Comparison of ENCODE assay signal across 38 cellular contexts in genomic region chr3:34235096-34235495, GRCh38.
"Had no signal": no experiment of that assay in that cellular context is flagged by ENCODE, and none has a peak within 500 bp of the region (broad histone marks: within the 10 kb centered on the region; RNA-seq: fewer than 3 reads in every experiment).

No MANE protein-coding gene starts in this region.

- H3K4me3 ChIP-seq: adrenal gland, ascending aorta, body of pancreas, breast epithelium, cardiac muscle cell had no signal

- H3K27ac ChIP-seq: adrenal gland, ascending aorta, body of pancreas, brain microvascular endothelial cell, breast epithelium, cardiac muscle cell had no signal

- H3K9me3 Mint-ChIP-seq: activated naive CD4-positive, alpha-beta T cell treated with anti-CD3 and anti-CD28 coated beads for 36 hours; activated naive CD4-positive, alpha-beta T cell treated with anti-CD3 and anti-CD28 coated beads, Interleukin-2, amount 10 ng/mL, durations not matched to agents 7 days and 5 days; activated naive CD4-positive, alpha-beta T cell treated with anti-CD3 and anti-CD28 coated beads, Interleukin-2, amount 50 U/mL, for 24 hours; activated naive CD4-positive, alpha-beta T cell treated with anti-CD3 and anti-CD28 coated beads, Interleukin-2, amount 50 U/mL, for 72 hours; activated naive CD8-positive, alpha-beta T cell treated with anti-CD3 and anti-CD28 coated beads for 36 hours; activated naive CD8-positive, alpha-beta T cell treated with anti-CD3 and anti-CD28 coated beads, Interleukin-2, amount 10 ng/mL, durations not matched to agents 7 days and 5 days; activated naive CD8-positive, alpha-beta T cell treated with anti-CD3 and anti-CD28 coated beads, Interleukin-2, amount 50 U/mL, for 24 hours; activated T-cell treated with anti-CD3 and anti-CD28 coated beads, Interleukin-2, amount 50 U/mL, for 24 hours; activated T-cell treated with anti-CD3 and anti-CD28 coated beads, Interleukin-2, amount 50 U/mL, for 4 hours; activated T-cell treated with anti-CD3 and anti-CD28 coated beads, Interleukin-2, amount 50 U/mL, for 72 hours; activated T-helper 1 cell treated with anti-CD3 and anti-CD28 coated beads, Interleukin-12 subunit alpha, Interleukin-12 subunit beta, Interleukin-2, Interleukin-4 antibody, amounts not matched to agents 30 ng/mL and 10 ng/mL and 1 ng/mL, durations not matched to agents 14 hours and 24 hours and 36 hours; activated T-helper 17 cell treated with anti-CD3 and anti-CD28 coated beads, Interleukin-2, amount 50 U/mL, for 72 hours; activated T-helper 2 cell treated with anti-CD3 and anti-CD28 coated beads, Interferon-gamma antibody, Interleukin-2, Interleukin-4, amounts not matched to agents 10 μg/mL and 5 μg/mL and 100 μg/mL, durations not matched to agents 14 hours and 24 hours and 36 hours; brain; central memory CD8-positive, alpha-beta T cell had no signal

- H3K27me3 Mint-ChIP-seq: activated naive CD4-positive, alpha-beta T cell treated with anti-CD3 and anti-CD28 coated beads, Interleukin-2, amount 10 ng/mL, durations not matched to agents 7 days and 5 days; activated naive CD8-positive, alpha-beta T cell treated with anti-CD3 and anti-CD28 coated beads for 36 hours; activated naive CD8-positive, alpha-beta T cell treated with anti-CD3 and anti-CD28 coated beads, Interleukin-2, amount 50 U/mL, for 24 hours; activated T-cell treated with anti-CD3 and anti-CD28 coated beads, Interleukin-2, amount 50 U/mL, for 24 hours; brain had no signal

- DNase-seq: activated effector memory CD4-positive, alpha-beta T cell treated with anti-CD3 and anti-CD28 coated beads, Interleukin-2, amount 50 U/mL, for 16 hours; activated effector memory CD4-positive, alpha-beta T cell treated with Interleukin-2 at 50 U/mL for 16 hours; activated gamma-delta T cell; activated gamma-delta T cell treated with Interleukin-2 at 50 U/mL for 16 hours; activated naive CD4-positive, alpha-beta T cell; activated naive CD4-positive, alpha-beta T cell treated with anti-CD3 and anti-CD28 coated beads for 36 hours; activated naive CD4-positive, alpha-beta T cell treated with anti-CD3 and anti-CD28 coated beads, Interleukin-2, amount 10 ng/mL, durations not matched to agents 7 days and 5 days; activated naive CD4-positive, alpha-beta T cell treated with anti-CD3 and anti-CD28 coated beads, Interleukin-2, amount 50 U/mL, for 16 hours; activated naive CD4-positive, alpha-beta T cell treated with Interleukin-2 at 50 U/mL for 16 hours; activated naive CD8-positive, alpha-beta T cell treated with anti-CD3 and anti-CD28 coated beads for 36 hours; activated naive CD8-positive, alpha-beta T cell treated with anti-CD3 and anti-CD28 coated beads, Interleukin-2, amount 10 ng/mL, durations not matched to agents 7 days and 5 days; activated naive CD8-positive, alpha-beta T cell treated with anti-CD3 and anti-CD28 coated beads, Interleukin-2, amount 50 U/mL, for 24 hours; activated T-cell treated with anti-CD3 and anti-CD28 coated beads, Interleukin-2, amount 50 U/mL, for 1 hour; activated T-cell treated with anti-CD3 and anti-CD28 coated beads, Interleukin-2, amount 50 U/mL, for 24 hours; activated T-cell treated with anti-CD3 and anti-CD28 coated beads, Interleukin-2, amount 50 U/mL, for 4 hours; activated T-cell treated with anti-CD3 and anti-CD28 coated beads, Interleukin-2, amount 50 U/mL, for 48 hours; activated T-cell treated with anti-CD3 and anti-CD28 coated beads, Interleukin-2, amount 50 U/mL, for 72 hours; adrenal gland; amniotic stem cell; amygdala; anterior cingulate cortex; aorta; body of pancreas; brain microvascular endothelial cell; caudate nucleus; central memory CD4-positive, alpha-beta T cell; cerebellar nuclear complex had no signal

- H3K36me3 ChIP-seq: adrenal gland, ascending aorta, brain microvascular endothelial cell, breast epithelium, cardiac muscle cell had no signal

- H3K9me3 ChIP-seq: adrenal gland, ascending aorta, body of pancreas, breast epithelium had no signal

- H3K4me1 Mint-ChIP-seq: activated naive CD4-positive, alpha-beta T cell treated with anti-CD3 and anti-CD28 coated beads, Interleukin-2, amount 10 ng/mL, durations not matched to agents 7 days and 5 days; activated naive CD4-positive, alpha-beta T cell treated with anti-CD3 and anti-CD28 coated beads, Interleukin-2, amount 50 U/mL, for 24 hours; activated naive CD8-positive, alpha-beta T cell treated with anti-CD3 and anti-CD28 coated beads for 36 hours; activated naive CD8-positive, alpha-beta T cell treated with anti-CD3 and anti-CD28 coated beads, Interleukin-2, amount 10 ng/mL, durations not matched to agents 7 days and 5 days; activated naive CD8-positive, alpha-beta T cell treated with anti-CD3 and anti-CD28 coated beads, Interleukin-2, amount 50 U/mL, for 24 hours; activated T-helper 17 cell treated with anti-CD3 and anti-CD28 coated beads, Interleukin-2, amount 50 U/mL, for 72 hours; central memory CD8-positive, alpha-beta T cell had no signal

- H3K27me3 ChIP-seq: adrenal gland, ascending aorta, body of pancreas, brain microvascular endothelial cell, breast epithelium, cardiac muscle cell had no signal

- H3K27ac Mint-ChIP-seq: activated naive CD4-positive, alpha-beta T cell treated with anti-CD3 and anti-CD28 coated beads for 36 hours; activated naive CD4-positive, alpha-beta T cell treated with anti-CD3 and anti-CD28 coated beads, Interleukin-2, amount 10 ng/mL, durations not matched to agents 7 days and 5 days; activated naive CD4-positive, alpha-beta T cell treated with anti-CD3 and anti-CD28 coated beads, Interleukin-2, amount 50 U/mL, for 24 hours; activated naive CD4-positive, alpha-beta T cell treated with anti-CD3 and anti-CD28 coated beads, Interleukin-2, amount 50 U/mL, for 72 hours; activated naive CD8-positive, alpha-beta T cell; activated naive CD8-positive, alpha-beta T cell treated with anti-CD3 and anti-CD28 coated beads for 36 hours; activated naive CD8-positive, alpha-beta T cell treated with anti-CD3 and anti-CD28 coated beads, Interleukin-2, amount 10 ng/mL, durations not matched to agents 7 days and 5 days; activated naive CD8-positive, alpha-beta T cell treated with anti-CD3 and anti-CD28 coated beads, Interleukin-2, amount 50 U/mL, for 24 hours; activated T-cell treated with anti-CD3 and anti-CD28 coated beads, Interleukin-2, amount 50 U/mL, for 24 hours; activated T-cell treated with anti-CD3 and anti-CD28 coated beads, Interleukin-2, amount 50 U/mL, for 72 hours; activated T-helper 1 cell treated with anti-CD3 and anti-CD28 coated beads, Interleukin-12 subunit alpha, Interleukin-12 subunit beta, Interleukin-2, Interleukin-4 antibody, amounts not matched to agents 30 ng/mL and 10 ng/mL and 1 ng/mL, durations not matched to agents 14 hours and 24 hours and 36 hours; activated T-helper 17 cell treated with anti-CD3 and anti-CD28 coated beads, Interleukin-2, amount 50 U/mL, for 72 hours; activated T-helper 2 cell treated with anti-CD3 and anti-CD28 coated beads, Interferon-gamma antibody, Interleukin-2, Interleukin-4, amounts not matched to agents 10 μg/mL and 5 μg/mL and 100 μg/mL, durations not matched to agents 14 hours and 24 hours and 36 hours; brain had no signal

- H3K36me3 Mint-ChIP-seq: activated naive CD4-positive, alpha-beta T cell treated with anti-CD3 and anti-CD28 coated beads, Interleukin-2, amount 10 ng/mL, durations not matched to agents 7 days and 5 days; activated naive CD4-positive, alpha-beta T cell treated with anti-CD3 and anti-CD28 coated beads, Interleukin-2, amount 50 U/mL, for 24 hours; activated naive CD4-positive, alpha-beta T cell treated with anti-CD3 and anti-CD28 coated beads, Interleukin-2, amount 50 U/mL, for 72 hours; activated naive CD8-positive, alpha-beta T cell; activated naive CD8-positive, alpha-beta T cell treated with anti-CD3 and anti-CD28 coated beads for 36 hours; activated naive CD8-positive, alpha-beta T cell treated with anti-CD3 and anti-CD28 coated beads, Interleukin-2, amount 10 ng/mL, durations not matched to agents 7 days and 5 days; brain had no signal

- H3K4me3 Mint-ChIP-seq: activated naive CD4-positive, alpha-beta T cell treated with anti-CD3 and anti-CD28 coated beads for 36 hours; activated naive CD4-positive, alpha-beta T cell treated with anti-CD3 and anti-CD28 coated beads, Interleukin-2, amount 10 ng/mL, durations not matched to agents 7 days and 5 days; activated naive CD4-positive, alpha-beta T cell treated with anti-CD3 and anti-CD28 coated beads, Interleukin-2, amount 50 U/mL, for 24 hours; activated naive CD8-positive, alpha-beta T cell; activated naive CD8-positive, alpha-beta T cell treated with anti-CD3 and anti-CD28 coated beads for 36 hours; activated naive CD8-positive, alpha-beta T cell treated with anti-CD3 and anti-CD28 coated beads, Interleukin-2, amount 10 ng/mL, durations not matched to agents 7 days and 5 days; activated naive CD8-positive, alpha-beta T cell treated with anti-CD3 and anti-CD28 coated beads, Interleukin-2, amount 50 U/mL, for 24 hours; activated T-cell treated with anti-CD3 and anti-CD28 coated beads, Interleukin-2, amount 50 U/mL, for 24 hours; activated T-cell treated with anti-CD3 and anti-CD28 coated beads, Interleukin-2, amount 50 U/mL, for 4 hours; activated T-cell treated with anti-CD3 and anti-CD28 coated beads, Interleukin-2, amount 50 U/mL, for 72 hours; activated T-helper 1 cell treated with anti-CD3 and anti-CD28 coated beads, Interleukin-12 subunit alpha, Interleukin-12 subunit beta, Interleukin-2, Interleukin-4 antibody, amounts not matched to agents 30 ng/mL and 10 ng/mL and 1 ng/mL, durations not matched to agents 14 hours and 24 hours and 36 hours; activated T-helper 17 cell treated with anti-CD3 and anti-CD28 coated beads, Interleukin-2, amount 50 U/mL, for 72 hours; brain; central memory CD8-positive, alpha-beta T cell had no signal

- ATAC-seq: activated naive CD4-positive, alpha-beta T cell treated with anti-CD3 and anti-CD28 coated beads, Interleukin-2, amount 50 U/mL, for 72 hours; activated naive CD8-positive, alpha-beta T cell treated with anti-CD3 and anti-CD28 coated beads, Interleukin-2, amount 50 U/mL, for 24 hours; activated T-cell treated with anti-CD3 and anti-CD28 coated beads, Interleukin-2, amount 50 U/mL, for 4 hours; activated T-cell treated with anti-CD3 and anti-CD28 coated beads, Interleukin-2, amount 50 U/mL, for 72 hours; activated T-helper 17 cell treated with anti-CD3 and anti-CD28 coated beads, Interleukin-2, amount 50 U/mL, for 72 hours; body of pancreas had no signal
